ENCODE assay signal across 13 cellular contexts in genomic region chr7:145848691-145849090, GRCh38.
DNase-seq lines count a peak whose midpoint lies in the region; ATAC-seq and TF ChIP-seq lines count a peak whose summit lies in the region.
"Had no signal": no experiment of that assay in that cellular context is flagged by ENCODE, and none has a peak within 500 bp of the region (broad histone marks: within the 10 kb centered on the region; RNA-seq: fewer than 3 reads in every experiment).

No MANE protein-coding gene starts in this region.

- H3K4me1 ChIP-seq in A673 (ENCODE audit: insufficient read depth, low read length, poor library complexity, severe bottlenecking) (no peaks in the 10 kb centered on the region), endodermal cell (ENCODE audit: control insufficient read depth, insufficient read depth, low read length) (no peaks in the 10 kb centered on the region)

- CTCF ChIA-PET in A673 (lab: Charles Lee) = no interaction called here
- CTCF ChIA-PET in CD4-positive, alpha-beta T cell (lab: Charles Lee) = interaction anchor here (0.7 kb wide), 1 partner anchor 1295 kb away, joined by 3 read pairs; no protein-coding TSS in a partner anchor

- TF ChIP-seq CTCF in A673 (conservative IDR thresholded peaks at IDR 0.05; ENCODE audit: low read depth, low read length) (peak; percentile 53), GM13976 (IDR thresholded peaks at IDR 0.05; ENCODE audit: borderline replicate concordance, control extremely low read depth, extremely low read depth, insufficient read depth, missing control alignments) (peak; percentile 14), endodermal cell (conservative IDR thresholded peaks at IDR 0.05) (peak; percentile 90)
- no peak for TF ChIP-seq CTCF in CD4-positive, alpha-beta T cell (IDR thresholded peaks at IDR 0.05)

- H3K27ac ChIP-seq in A673 (ENCODE audit: low read depth, low read length, poor library complexity, severe bottlenecking) = no peak overlapping the region
- H3K27ac ChIP-seq in endodermal cell (ENCODE audit: low read depth, low read length) = no peak overlapping the region
- no peak overlapping the region for H3K27ac ChIP-seq in CD4-positive, alpha-beta T cell (ENCODE audit: low read depth, low read length)

- POLR2A ChIA-PET in A673 (lab: Charles Lee; ENCODE audit: low non-redundant PET) = no interaction called here
- POLR2A ChIA-PET in CD4-positive, alpha-beta T cell (lab: Charles Lee) = no interaction called here

- H3K4me1 Mint-ChIP-seq in endodermal cell = peaks cover 4% of the 10 kb centered on the region
- no peaks in the 10 kb centered on the region for H3K4me1 Mint-ChIP-seq in CD4-positive, alpha-beta T cell (ENCODE audit: low read depth)

- no peaks in the 10 kb centered on the region for H3K27me3 Mint-ChIP-seq in endodermal cell (ENCODE audit: insufficient read depth)
- H3K27me3 Mint-ChIP-seq in CD4-positive, alpha-beta T cell = no peaks in the 10 kb centered on the region

- no peak overlapping the region for H3K4me3 Mint-ChIP-seq in endodermal cell
- H3K4me3 Mint-ChIP-seq in CD4-positive, alpha-beta T cell = no peak overlapping the region

- H3K36me3 Mint-ChIP-seq in endodermal cell (ENCODE audit: low read depth) = no peaks in the 10 kb centered on the region
- H3K36me3 Mint-ChIP-seq in CD4-positive, alpha-beta T cell (ENCODE audit: low read depth) = no peaks in the 10 kb centered on the region
- H3K36me3 Mint-ChIP-seq: activated naive CD4-positive, alpha-beta T cell treated with anti-CD3 and anti-CD28 coated beads, Interleukin-2, amount 50 U/mL, for 72 hours had no signal

- H3K4me3 ChIP-seq in A673 (ENCODE audit: low read depth, low read length, poor library complexity, severe bottlenecking) = no peak overlapping the region
- no peak overlapping the region for H3K4me3 ChIP-seq in endodermal cell (ENCODE audit: low read length)

- intact Hi-C loops in A673 (cut with micrococcal nuclease; ENCODE audit: unreplicated experiment) = no loop called here
- intact Hi-C loops in CD4-positive, alpha-beta T cell (cut with DNase I, micrococcal nuclease) = no loop called here

- in situ Hi-C loops in GM13976 (cut with MboI; ENCODE audit: low sequenced_read_pairs, unreplicated experiment) = no loop called here

- DNase-seq in A673 (ENCODE audit: low spot score) (peak; percentile 26), GM13976 (ENCODE audit: low spot score) (no peak), NCI-H1694 (lab: John Stamatoyannopoulos, UW) (peak; percentile 1), endodermal cell (peak; percentile 88)
- no peak for DNase-seq in CD4-positive, alpha-beta T cell
- no peak for DNase-seq in effector CD8-positive, alpha-beta T cell (lab: John Stamatoyannopoulos, UW)
- DNase-seq: activated CD4-positive, alpha-beta T cell treated with anti-CD3 and anti-CD28 coated beads for 48 hours; effector memory CD4-positive, alpha-beta T cell; stimulated activated CD4-positive, alpha-beta T cell treated with anti-CD3 and anti-CD28 coated beads, Interleukin-2, amount 100 ng/mL, for 48 hours; substantia nigra had no signal

- no peaks in the 10 kb centered on the region for H3K27me3 ChIP-seq in A673 (replicated peaks; ENCODE audit: insufficient read depth, low read depth, low read length, poor library complexity)
- no peaks in the 10 kb centered on the region for H3K27me3 ChIP-seq in endodermal cell (ENCODE audit: control insufficient read depth, insufficient read depth, low read length, poor library complexity, severe bottlenecking)
- no peaks in the 10 kb centered on the region for H3K27me3 ChIP-seq in CD4-positive, alpha-beta T cell (ENCODE audit: control insufficient read depth, insufficient read depth, low read length)

- H3K9ac ChIP-seq in endodermal cell (ENCODE audit: extremely low read depth, low read length, poor library complexity, severe bottlenecking) = no peak overlapping the region

- no peaks in the 10 kb centered on the region for H3K9me3 Mint-ChIP-seq in endodermal cell
- H3K9me3 Mint-ChIP-seq in CD4-positive, alpha-beta T cell = peaks cover 9% of the 10 kb centered on the region

- WGBS in endodermal cell (ENCODE audit: insufficient coverage in 1 of 2, insufficient read length in 1 of 2), 2 experiments = 64% methylated on average over 1 of the region's 1 CpG; no CpG with 5 or more reads in 1 of the 2 experiments

- H3K36me3 ChIP-seq in A673 (ENCODE audit: insufficient read depth, low read length, poor library complexity, severe bottlenecking) (no peaks in the 10 kb centered on the region), endodermal cell (ENCODE audit: control insufficient read depth, insufficient read depth, low read length) (no peaks in the 10 kb centered on the region)

- no peak overlapping the region for H3K27ac Mint-ChIP-seq in endodermal cell
- no peak overlapping the region for H3K27ac Mint-ChIP-seq in CD4-positive, alpha-beta T cell
- H3K27ac Mint-ChIP-seq: activated naive CD4-positive, alpha-beta T cell treated with anti-CD3 and anti-CD28 coated beads, Interleukin-2, amount 50 U/mL, for 72 hours had no signal

- no TSS peak for BruUV-seq in A673 (replicated peaks; lab: Mats Ljungman, UMichigan)

- ATAC-seq in CD4-positive, alpha-beta T cell (ENCODE audit: poor library complexity) = no peak
- ATAC-seq in HG03520 (IDR thresholded peaks at IDR 0.05; ENCODE audit: unreplicated experiment) (no peak), GM21786 (IDR thresholded peaks at IDR 0.05; ENCODE audit: unreplicated experiment) (no peak)
- ATAC-seq: activated naive CD4-positive, alpha-beta T cell treated with anti-CD3 and anti-CD28 coated beads, Interleukin-2, amount 50 U/mL, for 72 hours had no signal

- H3K9me3 ChIP-seq in A673 (ENCODE audit: low read depth, low read length, poor library complexity, severe bottlenecking) (no peaks in the 10 kb centered on the region), endodermal cell (ENCODE audit: control insufficient read depth, low read length) (no peaks in the 10 kb centered on the region)
- no peaks in the 10 kb centered on the region for H3K9me3 ChIP-seq in CD4-positive, alpha-beta T cell (ENCODE audit: control insufficient read depth, low read length)

Comparison
In these comparisons a context has a peak if more than half of its experiments do, and no peak if none do; other contexts are left out.
1. DNase-seq: peak in A673 (single experiment), NCI-H1694 (single experiment) and endodermal cell (single experiment); none in GM13976 (single experiment), CD4-positive, alpha-beta T cell (0 of 10) and effector CD8-positive, alpha-beta T cell (single experiment).